24 cellular contexts compared by ENCODE assay signal in genomic region chr22:49355206-49355920, GRCh38.
"Had no signal": no experiment of that assay in that cellular context is flagged by ENCODE, and none has a peak within 500 bp of the region (broad histone marks: within the 10 kb centered on the region; RNA-seq: fewer than 3 reads in every experiment).

No MANE protein-coding gene starts in this region.

- H3K36me3 Mint-ChIP-seq: activated naive CD8-positive, alpha-beta T cell treated with anti-CD3 and anti-CD28 coated beads, Interleukin-2, amount 10 ng/mL, durations not matched to agents 7 days and 5 days; naive B cell; stimulated activated naive B cell treated with anti-CD40 and anti-IgM and Interleukin-4, amounts not matched to agents 10 μg/mL and 1 μg/mL and 100 μg/mL, for 72 hours had no signal

- H3K27me3 ChIP-seq: cardiac muscle cell, ovary, right lobe of liver, SJSA1 had no signal

- H3K36me3 ChIP-seq: cardiac muscle cell, esophagus squamous epithelium, ovary, right lobe of liver, SJSA1, tibial artery had no signal

- ATAC-seq: effector memory CD8-positive, alpha-beta T cell; left colon; mucosa of descending colon; stimulated activated naive B cell treated with anti-CD40 and anti-IgM and Interleukin-4, amounts not matched to agents 10 μg/mL and 1 μg/mL and 100 μg/mL, for 72 hours had no signal

- H3K27ac Mint-ChIP-seq: activated naive CD8-positive, alpha-beta T cell treated with anti-CD3 and anti-CD28 coated beads, Interleukin-2, amount 10 ng/mL, durations not matched to agents 7 days and 5 days; activated T-helper 1 cell treated with anti-CD3 and anti-CD28 coated beads, Interleukin-12 subunit alpha, Interleukin-12 subunit beta, Interleukin-2, Interleukin-4 antibody, amounts not matched to agents 30 ng/mL and 10 ng/mL and 1 ng/mL, durations not matched to agents 14 hours and 24 hours and 36 hours; effector memory CD8-positive, alpha-beta T cell; naive B cell; stimulated activated naive B cell treated with anti-CD40 and anti-IgM and Interleukin-4, amounts not matched to agents 10 μg/mL and 1 μg/mL and 100 μg/mL, for 72 hours; T-helper 1 cell treated with Interleukin-12 subunit alpha and Interleukin-12 subunit beta and Interleukin-4 antibody, amounts not matched to agents 30 μg/mL and 1 μg/mL, for 36 hours had no signal

- H3K4me1 Mint-ChIP-seq: activated naive CD8-positive, alpha-beta T cell treated with anti-CD3 and anti-CD28 coated beads, Interleukin-2, amount 10 ng/mL, durations not matched to agents 7 days and 5 days; neural crest cell; stimulated activated naive B cell treated with anti-CD40 and anti-IgM and Interleukin-4, amounts not matched to agents 10 μg/mL and 1 μg/mL and 100 μg/mL, for 72 hours had no signal

- H3K9me3 ChIP-seq: esophagus squamous epithelium, mucosa of descending colon, ovary, right lobe of liver, tibial artery had no signal

- DNase-seq: activated CD4-positive, alpha-beta T cell treated with anti-CD3 and anti-CD28 coated beads, Interleukin-2, amount 50 U/mL, for 1 hour; activated CD4-positive, CD25-positive, alpha-beta regulatory T cell treated with anti-CD3 and anti-CD28 coated beads, Interleukin-2, amount 50 U/mL, for 72 hours; activated naive CD4-positive, alpha-beta T cell treated with Interleukin-2 at 50 U/mL for 16 hours; activated naive CD8-positive, alpha-beta T cell treated with anti-CD3 and anti-CD28 coated beads, Interleukin-2, amount 10 ng/mL, durations not matched to agents 7 days and 5 days; activated T-cell treated with anti-CD3 and anti-CD28 coated beads for 4 hours; amygdala; dermis blood vessel endothelial cell; effector memory CD8-positive, alpha-beta T cell; esophagus squamous epithelium; left colon; mucosa of descending colon; naive B cell; ovary; right lobe of liver; stimulated activated CD4-positive, alpha-beta T cell treated with anti-CD3 and anti-CD28 coated beads, Interleukin-4, amount 100 ng/mL, for 4 hours; stimulated activated naive B cell treated with anti-CD40 and anti-IgM and Interleukin-4, amounts not matched to agents 10 μg/mL and 1 μg/mL and 100 μg/mL, for 72 hours; substantia nigra; tibial artery had no signal

- H3K4me3 Mint-ChIP-seq: activated naive CD8-positive, alpha-beta T cell treated with anti-CD3 and anti-CD28 coated beads, Interleukin-2, amount 10 ng/mL, durations not matched to agents 7 days and 5 days; activated T-helper 1 cell treated with anti-CD3 and anti-CD28 coated beads, Interleukin-12 subunit alpha, Interleukin-12 subunit beta, Interleukin-2, Interleukin-4 antibody, amounts not matched to agents 30 ng/mL and 10 ng/mL and 1 ng/mL, durations not matched to agents 14 hours and 24 hours and 36 hours; effector memory CD8-positive, alpha-beta T cell; naive B cell; neural crest cell; stimulated activated naive B cell treated with anti-CD40 and anti-IgM and Interleukin-4, amounts not matched to agents 10 μg/mL and 1 μg/mL and 100 μg/mL, for 72 hours; T-helper 1 cell treated with Interleukin-12 subunit alpha and Interleukin-12 subunit beta and Interleukin-4 antibody, amounts not matched to agents 30 μg/mL and 1 μg/mL, for 36 hours had no signal

- H3K4me3 ChIP-seq: cardiac muscle cell, esophagus squamous epithelium, mucosa of descending colon, ovary, right lobe of liver, SJSA1, smooth muscle cell, tibial artery had no signal

- H3K4me2 ChIP-seq: smooth muscle cell had no signal

- H3K27ac ChIP-seq: cardiac muscle cell, esophagus squamous epithelium, ovary, SJSA1, tibial artery had no signal

- H3K4me1 ChIP-seq: esophagus squamous epithelium, right lobe of liver, SJSA1, tibial artery had no signal

- H3K9me3 Mint-ChIP-seq: activated naive CD8-positive, alpha-beta T cell treated with anti-CD3 and anti-CD28 coated beads, Interleukin-2, amount 10 ng/mL, durations not matched to agents 7 days and 5 days; activated T-helper 1 cell treated with anti-CD3 and anti-CD28 coated beads, Interleukin-12 subunit alpha, Interleukin-12 subunit beta, Interleukin-2, Interleukin-4 antibody, amounts not matched to agents 30 ng/mL and 10 ng/mL and 1 ng/mL, durations not matched to agents 14 hours and 24 hours and 36 hours; effector memory CD8-positive, alpha-beta T cell; naive B cell; neural crest cell; stimulated activated naive B cell treated with anti-CD40 and anti-IgM and Interleukin-4, amounts not matched to agents 10 μg/mL and 1 μg/mL and 100 μg/mL, for 72 hours; T-helper 1 cell treated with Interleukin-12 subunit alpha and Interleukin-12 subunit beta and Interleukin-4 antibody, amounts not matched to agents 30 μg/mL and 1 μg/mL, for 36 hours had no signal
